ENCODE assay signal across 25 cellular contexts in the genomic region with DNA sequence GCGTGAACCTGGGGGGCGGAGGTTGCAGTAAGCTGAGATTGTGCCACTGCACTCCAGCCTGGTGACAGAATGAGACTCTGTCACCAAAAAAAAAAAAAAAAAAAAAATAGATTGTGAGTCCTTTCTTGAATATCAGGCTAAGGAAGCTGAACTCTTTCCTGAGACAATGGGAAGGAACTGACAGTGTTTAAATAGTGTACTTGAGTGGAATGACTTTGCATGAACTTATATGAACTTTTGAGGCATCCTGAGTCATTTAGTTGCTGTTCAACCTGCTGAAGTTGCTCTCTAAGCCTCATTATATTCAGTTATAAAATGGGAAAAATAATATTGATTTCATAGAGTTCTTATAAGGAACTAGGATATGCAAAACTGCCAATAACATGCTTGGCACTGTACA.
DNase-seq lines count a peak whose midpoint lies in the region; ATAC-seq and TF ChIP-seq lines count a peak whose summit lies in the region.
"Had no signal": no experiment of that assay in that cellular context is flagged by ENCODE, and none has a peak within 500 bp of the region (broad histone marks: within the 10 kb centered on the region; RNA-seq: fewer than 3 reads in every experiment).

No MANE protein-coding gene starts in this region.

- no peaks in the 10 kb centered on the region for H3K9me3 ChIP-seq in heart right ventricle
- H3K9me3 ChIP-seq: BE2C, Peyer's patch, SK-N-SH had no signal

- no peak for TF ChIP-seq CTCF in heart right ventricle (IDR thresholded peaks at IDR 0.05)

- no peak for DNase-seq in heart right ventricle
- DNase-seq in Right ventricle myocardium superior: no peak
- peak; percentile 5 for DNase-seq in RKO (ENCODE audit: low spot score)
- DNase-seq in renal cortical epithelial cell (ENCODE audit: low read depth): peak; percentile 60
- DNase-seq in LoVo (ENCODE audit: low spot score): no peak
- no peak for DNase-seq in activated naive CD4-positive, alpha-beta T cell treated with Interleukin-2 at 50 U/mL for 16 hours
- no peak for DNase-seq in NCI-H526 (lab: John Stamatoyannopoulos, UW)
- DNase-seq: ACHN; BE2C; CD4-positive, CD25-positive, alpha-beta regulatory T cell; GM23248; H7; HFFc6; KBM-7; MM.1S; NCI-H1048; NCI-H1417; NCI-H1694; NCI-H2029 treated with DMSO at 0.1 percent for 48 hours; NCI-H2227 treated with DMSO at 0.1 percent for 48 hours; NCI-H69; Peyer's patch; SK-N-SH had no signal

- H3K4me3 ChIP-seq in heart right ventricle: no peak overlapping the region
- H3K4me3 ChIP-seq: GM23248, Peyer's patch had no signal

- H3K4me1 ChIP-seq in heart right ventricle: peaks cover 8 to 94% (median 56%) of the 10 kb centered on the region in 9 donors

- H3K36me3 ChIP-seq in heart right ventricle: no peaks in the 10 kb centered on the region
- H3K36me3 ChIP-seq: Peyer's patch had no signal

- peak overlapping the region in 1 of 10 donors; percentile 6 for H3K27ac ChIP-seq in heart right ventricle
- H3K27ac ChIP-seq: 22Rv1, GM23248, Peyer's patch had no signal

- WGBS in heart right ventricle, 2 donors: 76 to 86% methylated on average over 2 of the region's 2 CpGs

- peak in 6 of 8 donors; percentile 26 to 68 (median 42) for ATAC-seq in heart right ventricle
- no peak for ATAC-seq in Right ventricle myocardium superior (ENCODE audit: poor library complexity)
- ATAC-seq in esophagus mucosa: peak; percentile 71

- intact Hi-C loops in heart right ventricle (cut with DNase I): loop anchor here in 1 of 10 donors (10.0 kb wide), 2 partner anchors 136 to 164 kb away; no protein-coding TSS in a partner anchor
- intact Hi-C loops in Right ventricle myocardium superior (cut with DNase I): no loop called here

- no peaks in the 10 kb centered on the region for H3K27me3 ChIP-seq in heart right ventricle
- H3K27me3 ChIP-seq: BE2C, Peyer's patch had no signal

Comparison
In these comparisons a context has a peak if more than half of its experiments do, and no peak if none do; other contexts are left out.
1. DNase-seq: peak in RKO (single experiment) and renal cortical epithelial cell (single experiment); none in heart right ventricle (0 of 2), Right ventricle myocardium superior (single experiment), LoVo (single experiment), activated naive CD4-positive, alpha-beta T cell treated with Interleukin-2 at 50 U/mL for 16 hours (single experiment) and NCI-H526 (0 of 2).